ENCODE assay signal across 16 cellular contexts in the genomic region with DNA sequence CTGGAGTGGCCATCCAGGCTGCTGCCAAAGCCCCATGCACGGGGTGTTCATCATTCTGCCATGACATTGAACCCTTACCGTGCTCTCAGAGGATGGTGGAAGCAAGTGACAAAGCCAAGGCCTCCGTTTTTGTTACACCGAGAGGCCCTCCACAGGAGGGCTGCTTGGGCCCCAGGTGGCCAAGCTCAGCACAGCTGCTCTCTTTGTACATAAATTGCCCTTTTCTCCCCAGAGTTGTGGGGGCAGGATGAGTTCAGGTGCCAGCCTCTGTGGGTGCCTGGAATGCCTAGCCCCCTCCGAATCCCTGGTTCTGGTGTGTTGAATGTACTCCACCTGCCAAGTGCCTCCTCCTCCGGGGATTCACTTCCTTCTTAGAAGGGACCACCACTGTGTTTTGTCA. TPM values are rescaled to one million over a fixed set of nuclear protein-coding genes. Genes with fewer than 3 reads are reported as not detected.
DNase-seq lines count a peak whose midpoint lies in the region; ATAC-seq, FAIRE-seq and TF ChIP-seq lines count a peak whose summit lies in the region.
"Had no signal": no experiment of that assay in that cellular context is flagged by ENCODE, and none has a peak within 500 bp of the region (broad histone marks: within the 10 kb centered on the region; RNA-seq: fewer than 3 reads in every experiment).

No MANE protein-coding gene starts in this region.

- no peak overlapping the region for H3K4ac ChIP-seq in H9 (ENCODE audit: low read depth, low read length)

- peaks cover 31% of the 10 kb centered on the region for H3K27me3 Mint-ChIP-seq in activated naive CD8-positive, alpha-beta T cell treated with anti-CD3 and anti-CD28 coated beads, Interleukin-2, amount 10 ng/mL, durations not matched to agents 7 days and 5 days
- peaks cover 2% of the 10 kb centered on the region for H3K27me3 Mint-ChIP-seq in activated naive CD8-positive, alpha-beta T cell treated with anti-CD3 and anti-CD28 coated beads, Interleukin-2, amount 50 U/mL, for 24 hours
- H3K27me3 Mint-ChIP-seq in H9 (ENCODE audit: low read depth) = peaks cover 6% of the 10 kb centered on the region
- H3K27me3 Mint-ChIP-seq in astrocyte (ENCODE audit: low read depth, unreplicated experiment) = peaks cover 3% of the 10 kb centered on the region
- peaks cover 23% of the 10 kb centered on the region for H3K27me3 Mint-ChIP-seq in type B pancreatic cell

- H3K27me3 ChIP-seq in H9 (ENCODE audit: insufficient read depth, low read length) (no peaks in the 10 kb centered on the region), astrocyte (ENCODE audit: insufficient read depth, low read length) (no peaks in the 10 kb centered on the region)
- H3K27me3 ChIP-seq: SJCRH30 had no signal

- H3K9me3 ChIP-seq in H9 (ENCODE audit: control insufficient read depth, low read depth, low read length) = no peaks in the 10 kb centered on the region
- H3K9me3 ChIP-seq in astrocyte (ENCODE audit: insufficient read depth, low read depth, low read length) = no peaks in the 10 kb centered on the region
- H3K9me3 ChIP-seq: SJCRH30 had no signal

- POLR2A ChIA-PET in activated naive CD8-positive, alpha-beta T cell treated with anti-CD3 and anti-CD28 coated beads, Interleukin-2, amount 10 ng/mL, durations not matched to agents 7 days and 5 days (lab: Charles Lee) = no interaction called here

- no peaks in the 10 kb centered on the region for H3K9me3 Mint-ChIP-seq in activated naive CD8-positive, alpha-beta T cell treated with anti-CD3 and anti-CD28 coated beads, Interleukin-2, amount 10 ng/mL, durations not matched to agents 7 days and 5 days
- no peaks in the 10 kb centered on the region for H3K9me3 Mint-ChIP-seq in activated naive CD8-positive, alpha-beta T cell treated with anti-CD3 and anti-CD28 coated beads, Interleukin-2, amount 50 U/mL, for 24 hours
- H3K9me3 Mint-ChIP-seq in H9 (peaks cover 0 to 3% of the 10 kb centered on the region in 2 experiments; a peak in 1 of 5 replicates), astrocyte (ENCODE audit: unreplicated experiment) (no peaks in the 10 kb centered on the region), type B pancreatic cell (no peaks in the 10 kb centered on the region)
- H3K9me3 Mint-ChIP-seq: mesothelial cell of epicardium had no signal

- no peak for DNase-seq in activated naive CD8-positive, alpha-beta T cell treated with anti-CD3 and anti-CD28 coated beads, Interleukin-2, amount 10 ng/mL, durations not matched to agents 7 days and 5 days
- DNase-seq in activated naive CD8-positive, alpha-beta T cell treated with anti-CD3 and anti-CD28 coated beads, Interleukin-2, amount 50 U/mL, for 24 hours = no peak
- DNase-seq in H9 = no peak
- no peak for DNase-seq in astrocyte (ENCODE audit: low read depth)
- DNase-seq in type B pancreatic cell (ENCODE audit: extremely low spot score, unreplicated experiment) = peak; percentile 40
- DNase-seq in SKM-1 treated with dmso at 0.1 percent for 144 hours (lab: John Stamatoyannopoulos, UW; ENCODE audit: unreplicated experiment) = no peak
- DNase-seq: activated effector memory CD4-positive, alpha-beta T cell treated with Interleukin-2 at 50 U/mL for 16 hours; anterior cingulate cortex; cerebellar nuclear complex; GM23248; left colon; NCI-H1105 treated with DMSO at 0.1 percent for 48 hours; PC-9 had no signal

- H2AFZ ChIP-seq in H9 (ENCODE audit: low read length) (no peak overlapping the region), astrocyte (ENCODE audit: low read depth, low read length) (no peak overlapping the region)

- H2AK5ac ChIP-seq in H9 (ENCODE audit: insufficient read length, low read length) = no peak overlapping the region

- no peak overlapping the region; the same call in 1 of the 2 replicates for H3K14ac ChIP-seq in H9 (ENCODE audit: insufficient read depth, low read length)

- H3K27ac ChIP-seq in H9 (ENCODE audit: insufficient read length, low read depth, low read length) = no peak overlapping the region
- no peak overlapping the region for H3K27ac ChIP-seq in astrocyte (ENCODE audit: low read depth, low read length)
- H3K27ac ChIP-seq: PC-9 had no signal

- H3K4me2 ChIP-seq in H9 (ENCODE audit: insufficient read depth, insufficient read length, low read length) = no peak overlapping the region
- no peak overlapping the region for H3K4me2 ChIP-seq in astrocyte (ENCODE audit: low read length)

- H2BK20ac ChIP-seq in H9 (ENCODE audit: low read depth, low read length, poor library complexity, severe bottlenecking) = no peak overlapping the region

- no peak for ATAC-seq in activated naive CD8-positive, alpha-beta T cell treated with anti-CD3 and anti-CD28 coated beads, Interleukin-2, amount 10 ng/mL, durations not matched to agents 7 days and 5 days (ENCODE audit: low read depth)
- no peak for ATAC-seq in activated naive CD8-positive, alpha-beta T cell treated with anti-CD3 and anti-CD28 coated beads, Interleukin-2, amount 50 U/mL, for 24 hours
- ATAC-seq in SK-N-SH treated with all-trans-retinoic acid at 6 μM for 48 hours = no peak
- ATAC-seq: left colon had no signal

- no peak overlapping the region for H4K91ac ChIP-seq in H9 (ENCODE audit: insufficient read length, low read depth, low read length)

- H3K79me1 ChIP-seq in H9 (ENCODE audit: insufficient read depth, low read depth, low read length, poor library complexity, severe bottlenecking) = no peaks in the 10 kb centered on the region

- FAIRE-seq in astrocyte (lab: Jason Lieb, UNC) = no peak

- H2BK15ac ChIP-seq in H9 (ENCODE audit: low read depth, low read length) = no peak overlapping the region

- peaks cover 7% of the 10 kb centered on the region for H3K23me2 ChIP-seq in H9 (ENCODE audit: insufficient read length, low read depth, low read length, poor library complexity, severe bottlenecking)

- no peak overlapping the region for H2BK5ac ChIP-seq in H9 (ENCODE audit: insufficient read length, low read length)

- H4K20me1 ChIP-seq in H9 (ENCODE audit: control insufficient read depth, insufficient read depth, insufficient read length) = no peaks in the 10 kb centered on the region
- no peaks in the 10 kb centered on the region for H4K20me1 ChIP-seq in astrocyte (ENCODE audit: insufficient read depth, low read length)

- H3K56ac ChIP-seq in H9 (ENCODE audit: insufficient read length, low read depth, low read length) = no peak overlapping the region

- no peak overlapping the region for H2BK12ac ChIP-seq in H9 (ENCODE audit: insufficient read length, low read depth, low read length)

- no peak overlapping the region for H2BK120ac ChIP-seq in H9 (ENCODE audit: low read depth, low read length, poor library complexity, severe bottlenecking)

- H4K5ac ChIP-seq in H9 (ENCODE audit: insufficient read length, low read depth, low read length) = no peak overlapping the region

- no peaks in the 10 kb centered on the region for H3K36me3 ChIP-seq in astrocyte (ENCODE audit: insufficient read depth, low read length)
- H3K36me3 ChIP-seq: SJCRH30 had no signal

- H3K36me3 Mint-ChIP-seq in activated naive CD8-positive, alpha-beta T cell treated with anti-CD3 and anti-CD28 coated beads, Interleukin-2, amount 10 ng/mL, durations not matched to agents 7 days and 5 days = no peaks in the 10 kb centered on the region
- H3K36me3 Mint-ChIP-seq in activated naive CD8-positive, alpha-beta T cell treated with anti-CD3 and anti-CD28 coated beads, Interleukin-2, amount 50 U/mL, for 24 hours (ENCODE audit: low read depth) = no peaks in the 10 kb centered on the region
- H3K36me3 Mint-ChIP-seq in H9 (ENCODE audit: insufficient read depth in 1 of 3, low read depth in 3 of 3) = no peaks in the 10 kb centered on the region
- no peaks in the 10 kb centered on the region for H3K36me3 Mint-ChIP-seq in astrocyte (ENCODE audit: low read depth, unreplicated experiment)
- no peaks in the 10 kb centered on the region for H3K36me3 Mint-ChIP-seq in type B pancreatic cell
- H3K36me3 Mint-ChIP-seq: mesothelial cell of epicardium had no signal

- no peaks in the 10 kb centered on the region for H3K4me1 ChIP-seq in H9 (ENCODE audit: insufficient read depth, low read length)
- H3K4me1 ChIP-seq in astrocyte (ENCODE audit: insufficient read depth, low read length) = peaks cover 27% of the 10 kb centered on the region

- H3T11ph ChIP-seq in H9 (ENCODE audit: low read length) = no peak overlapping the region

- H3K4me1 Mint-ChIP-seq in activated naive CD8-positive, alpha-beta T cell treated with anti-CD3 and anti-CD28 coated beads, Interleukin-2, amount 10 ng/mL, durations not matched to agents 7 days and 5 days = peaks cover 16% of the 10 kb centered on the region
- H3K4me1 Mint-ChIP-seq in activated naive CD8-positive, alpha-beta T cell treated with anti-CD3 and anti-CD28 coated beads, Interleukin-2, amount 50 U/mL, for 24 hours = peaks cover 18% of the 10 kb centered on the region
- H3K4me1 Mint-ChIP-seq in H9 = peaks cover 27 to 28% of the 10 kb centered on the region in 2 experiments
- H3K4me1 Mint-ChIP-seq in astrocyte (ENCODE audit: low read depth, unreplicated experiment) = peaks cover 21% of the 10 kb centered on the region
- peaks cover 19% of the 10 kb centered on the region for H3K4me1 Mint-ChIP-seq in type B pancreatic cell (ENCODE audit: unreplicated experiment)

- TF ChIP-seq CTCF in H9 (conservative IDR thresholded peaks at IDR 0.05) (no peak), astrocyte (IDR thresholded peaks at IDR 0.05; ENCODE audit: insufficient read depth, low read depth, low read length) (no peak), type B pancreatic cell (conservative IDR thresholded peaks at IDR 0.05) (no peak)

- no peaks in the 10 kb centered on the region for H3K79me2 ChIP-seq in H9 (ENCODE audit: insufficient read depth, low read length)
- H3K79me2 ChIP-seq in astrocyte (ENCODE audit: insufficient read depth, low read length) = no peaks in the 10 kb centered on the region

- H4K8ac ChIP-seq in H9 (replicated peaks; ENCODE audit: insufficient read length, low read depth, low read length) = no peak overlapping the region

- no peak overlapping the region for H3K23ac ChIP-seq in H9 (ENCODE audit: insufficient read length, low read depth, low read length)

- no peak overlapping the region for H3K4me3 ChIP-seq in astrocyte (ENCODE audit: insufficient read depth, low read depth, low read length)

- peak overlapping the region; percentile 39 for H3K4me3 Mint-ChIP-seq in activated naive CD8-positive, alpha-beta T cell treated with anti-CD3 and anti-CD28 coated beads, Interleukin-2, amount 10 ng/mL, durations not matched to agents 7 days and 5 days
- H3K4me3 Mint-ChIP-seq in activated naive CD8-positive, alpha-beta T cell treated with anti-CD3 and anti-CD28 coated beads, Interleukin-2, amount 50 U/mL, for 24 hours = no peak overlapping the region
- H3K4me3 Mint-ChIP-seq in H9 (peak overlapping the region; percentile 5 to 74; a peak in 1 of 5 replicates), astrocyte (ENCODE audit: unreplicated experiment) (no peak overlapping the region), type B pancreatic cell (peak overlapping the region; percentile 49)

- no peak overlapping the region for H3K9ac ChIP-seq in H9 (ENCODE audit: extremely low read depth, insufficient read length, low read length)
- H3K9ac ChIP-seq in astrocyte (ENCODE audit: low read length) = no peak overlapping the region

- no CpG with 5 or more reads among the region's 6 CpGs for WGBS in H9 (ENCODE audit: extremely low coverage, insufficient read length, low lambda C conversion rate)

- H3K27ac Mint-ChIP-seq in activated naive CD8-positive, alpha-beta T cell treated with anti-CD3 and anti-CD28 coated beads, Interleukin-2, amount 10 ng/mL, durations not matched to agents 7 days and 5 days = no peak overlapping the region
- no peak overlapping the region for H3K27ac Mint-ChIP-seq in activated naive CD8-positive, alpha-beta T cell treated with anti-CD3 and anti-CD28 coated beads, Interleukin-2, amount 50 U/mL, for 24 hours
- no peak overlapping the region; a peak in 1 of 7 replicates for H3K27ac Mint-ChIP-seq in H9
- H3K27ac Mint-ChIP-seq in astrocyte (ENCODE audit: unreplicated experiment) = peak overlapping the region; percentile 41
- no peak overlapping the region for H3K27ac Mint-ChIP-seq in type B pancreatic cell

- no peak overlapping the region for H3K18ac ChIP-seq in H9 (ENCODE audit: insufficient read length, low read depth, low read length)

RNA-seq across cellular contexts. Expression of gene ACOT11, which starts 7.1 kb away (rescaled TPM):
- 1 to 10 TPM; 1.0 to 1.2 TPM for total RNA-seq in activated naive CD8-positive, alpha-beta T cell treated with anti-CD3 and anti-CD28 coated beads, Interleukin-2, amount 10 ng/mL, durations not matched to agents 7 days and 5 days
- total RNA-seq in H9 (2021) (3.6 and 4.0 TPM in 2 replicates), astrocyte (1.5 and 2.7 TPM in 2 replicates), type B pancreatic cell (ENCODE audit: low replicate concordance) (5.2 and 11.6 TPM in 2 replicates)

Comparison
In these comparisons a context has a peak if more than half of its experiments do, and no peak if none do; other contexts are left out.
1. H3K4me3 Mint-ChIP-seq: peak in activated naive CD8-positive, alpha-beta T cell treated with anti-CD3 and anti-CD28 coated beads, Interleukin-2, amount 10 ng/mL, durations not matched to agents 7 days and 5 days (single experiment), H9 (2 of 2) and type B pancreatic cell (single experiment); none in activated naive CD8-positive, alpha-beta T cell treated with anti-CD3 and anti-CD28 coated beads, Interleukin-2, amount 50 U/mL, for 24 hours (single experiment) and astrocyte (single experiment).